In genomic region chr1:8598060-8598724, GRCh38 we compare ENCODE assay signal across 9 cellular contexts.
A peak's percentile ranks its signal among the peaks of the same experiment; 100 is the strongest.
DNase-seq lines count a peak whose midpoint lies in the region; ATAC-seq and TF ChIP-seq lines count a peak whose summit lies in the region.
"Had no signal": no experiment of that assay in that cellular context is flagged by ENCODE, and none has a peak within 500 bp of the region (broad histone marks: within the 10 kb centered on the region; RNA-seq: fewer than 3 reads in every experiment).

No MANE protein-coding gene starts in this region.

- H3K4me3 Mint-ChIP-seq in activated T-helper 17 cell treated with anti-CD3 and anti-CD28 coated beads, Interleukin-2, amount 50 U/mL, for 72 hours = no peak overlapping the region
- H3K4me3 Mint-ChIP-seq: stimulated activated naive CD8-positive, alpha-beta T cell treated with anti-CD3 and anti-CD28 coated beads, Interleukin-15, Interleukin-2, amounts not matched to agents 100 ng/mL and 50 ng/mL, for 24 hours had no signal

- peaks cover 17% of the 10 kb centered on the region for H3K4me1 Mint-ChIP-seq in activated T-helper 17 cell treated with anti-CD3 and anti-CD28 coated beads, Interleukin-2, amount 50 U/mL, for 72 hours

- no peak overlapping the region for H3K27ac Mint-ChIP-seq in activated T-helper 17 cell treated with anti-CD3 and anti-CD28 coated beads, Interleukin-2, amount 50 U/mL, for 72 hours
- H3K27ac Mint-ChIP-seq: stimulated activated naive CD8-positive, alpha-beta T cell treated with anti-CD3 and anti-CD28 coated beads, Interleukin-15, Interleukin-2, amounts not matched to agents 100 ng/mL and 50 ng/mL, for 24 hours had no signal

- H3K4me3 ChIP-seq in Peyer's patch = no peak overlapping the region

- TF ChIP-seq CTCF in Peyer's patch (IDR thresholded peaks at IDR 0.05) (peak in 3 of 6 experiments; percentile 23 to 26 (median 24)), GM13977 (IDR thresholded peaks at IDR 0.05; ENCODE audit: extremely low read depth, insufficient read depth, missing control alignments) (no peak)

- H3K27me3 ChIP-seq in Peyer's patch = no peaks in the 10 kb centered on the region

- in situ Hi-C loops in GM13977 (cut with MboI; ENCODE audit: low pct_unique_long_range_greater_than_20kb, low sequenced_read_pairs, unreplicated experiment) = no loop called here

- peak; percentile 60 for DNase-seq in DMS114 treated with DMSO at 0.1 percent for 48 hours (lab: John Stamatoyannopoulos, UW; ENCODE audit: unreplicated experiment)
- DNase-seq in Peyer's patch = no peak
- DNase-seq in glomerular visceral epithelial cell (ENCODE audit: extremely low spot score) = peak; percentile 50
- DNase-seq in posterior cingulate gyrus = peak; percentile 26 to 91 (median 48)
- no peak for DNase-seq in central memory CD4-positive, alpha-beta T cell
- no peak for DNase-seq in GM13977 (ENCODE audit: low spot score)

- no peaks in the 10 kb centered on the region for H3K27me3 Mint-ChIP-seq in activated T-helper 17 cell treated with anti-CD3 and anti-CD28 coated beads, Interleukin-2, amount 50 U/mL, for 72 hours
- H3K27me3 Mint-ChIP-seq: stimulated activated naive CD8-positive, alpha-beta T cell treated with anti-CD3 and anti-CD28 coated beads, Interleukin-15, Interleukin-2, amounts not matched to agents 100 ng/mL and 50 ng/mL, for 24 hours had no signal

- H3K4me1 ChIP-seq in Peyer's patch = peaks cover 0 to 40% (median 0%) of the 10 kb centered on the region in 4 donors

- peak overlapping the region in 3 of 4 donors; percentile 34 to 70 (median 51) for H3K27ac ChIP-seq in Peyer's patch

- H3K36me3 ChIP-seq in Peyer's patch = no peaks in the 10 kb centered on the region

- no peak for TF ChIP-seq POLR2A in Peyer's patch (IDR thresholded peaks at IDR 0.05)

- H3K9me3 Mint-ChIP-seq in activated T-helper 17 cell treated with anti-CD3 and anti-CD28 coated beads, Interleukin-2, amount 50 U/mL, for 72 hours = no peaks in the 10 kb centered on the region

- no peaks in the 10 kb centered on the region for H3K36me3 Mint-ChIP-seq in activated T-helper 17 cell treated with anti-CD3 and anti-CD28 coated beads, Interleukin-2, amount 50 U/mL, for 72 hours (ENCODE audit: low read depth)

- intact Hi-C loops in posterior cingulate gyrus (cut with DNase I) = no loop called here

- H3K9me3 ChIP-seq in Peyer's patch = no peaks in the 10 kb centered on the region

- no peak for ATAC-seq in activated T-helper 17 cell treated with anti-CD3 and anti-CD28 coated beads, Interleukin-2, amount 50 U/mL, for 72 hours (replicated peaks)
- ATAC-seq in GM19035 (IDR thresholded peaks at IDR 0.05; ENCODE audit: unreplicated experiment) = no peak

Comparison
In these comparisons a context has a peak if more than half of its experiments do, and no peak if none do; other contexts are left out.
1. DNase-seq: peak in DMS114 treated with DMSO at 0.1 percent for 48 hours (single experiment), glomerular visceral epithelial cell (single experiment) and posterior cingulate gyrus (10 of 10); none in Peyer's patch (0 of 3), central memory CD4-positive, alpha-beta T cell (single experiment) and GM13977 (single experiment).